Comparison of ENCODE assay signal across 2 cellular contexts in genomic region chr7:99290148-99290547, GRCh38. TPM values are rescaled to one million over a fixed set of nuclear protein-coding genes. Genes with fewer than 3 reads are reported as not detected.
"Had no signal": no experiment of that assay in that cellular context is flagged by ENCODE, and none has a peak within 500 bp of the region (broad histone marks: within the 10 kb centered on the region; RNA-seq: fewer than 3 reads in every experiment).

No MANE protein-coding gene starts in this region.

RNA-seq across cellular contexts. Expression of gene MYH16, which starts 17.5 kb away (rescaled TPM):
- total RNA-seq: HT-29 had no signal
- polyA plus RNA-seq: IgD-negative memory B cell had no signal
